4 cellular contexts compared by ENCODE assay signal in the genomic region with DNA sequence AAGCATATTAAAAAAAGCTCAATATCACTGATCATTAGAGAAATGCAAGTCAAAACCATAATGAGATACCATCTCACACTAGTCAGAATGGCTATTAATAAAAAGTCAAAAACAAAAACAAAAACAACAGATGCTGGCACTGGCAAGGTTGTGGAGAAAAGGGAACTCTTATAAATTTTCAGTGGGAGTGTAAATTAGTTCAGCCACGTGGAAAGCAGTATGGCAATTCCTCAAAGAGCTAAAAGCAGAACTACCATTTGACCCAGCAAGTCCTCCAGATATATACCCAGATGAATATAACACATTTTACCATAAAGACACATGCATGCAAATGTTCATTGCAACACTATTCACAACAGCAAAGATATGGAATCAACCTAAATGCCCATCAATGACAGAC.
DNase-seq lines count a peak whose midpoint lies in the region; ATAC-seq lines count a peak whose summit lies in the region.
"Not testable (repeated sequence)": the region's sequence is repeated elsewhere in the genome, so short reads cannot be mapped to it uniquely, and the experiment has no call there.

No MANE protein-coding gene starts in this region.

- DNase-seq in KBM-7 (peak; percentile 87), MV-4-11 (lab: John Stamatoyannopoulos, UW) (peak; percentile 21), SKM-1 treated with dmso at 0.1 percent for 144 hours (lab: John Stamatoyannopoulos, UW; ENCODE audit: unreplicated experiment) (peak; percentile 45)
- DNase-seq in memory B cell (ENCODE audit: low spot score in 2 of 2), result not testable (repeated sequence)

- not testable (repeated sequence) for ATAC-seq in memory B cell (ENCODE audit: low read depth)

- in situ Hi-C loops in KBM-7 (cut with MboI; ENCODE audit: low pct_unique_long_range_greater_than_20kb, low sequenced_read_pairs), result not testable (repeated sequence)

- H3K4me3 Mint-ChIP-seq in memory B cell, result not testable (repeated sequence)

- not testable (repeated sequence) for H3K9me3 Mint-ChIP-seq in memory B cell

- peaks cover 19% of the 10 kb centered on the region for H3K4me1 Mint-ChIP-seq in memory B cell

- not testable (repeated sequence) for H3K36me3 Mint-ChIP-seq in memory B cell

- not testable (repeated sequence) for H3K27me3 Mint-ChIP-seq in memory B cell

- peak overlapping the region; percentile 55 for H3K27ac Mint-ChIP-seq in memory B cell
